In the genomic region with DNA sequence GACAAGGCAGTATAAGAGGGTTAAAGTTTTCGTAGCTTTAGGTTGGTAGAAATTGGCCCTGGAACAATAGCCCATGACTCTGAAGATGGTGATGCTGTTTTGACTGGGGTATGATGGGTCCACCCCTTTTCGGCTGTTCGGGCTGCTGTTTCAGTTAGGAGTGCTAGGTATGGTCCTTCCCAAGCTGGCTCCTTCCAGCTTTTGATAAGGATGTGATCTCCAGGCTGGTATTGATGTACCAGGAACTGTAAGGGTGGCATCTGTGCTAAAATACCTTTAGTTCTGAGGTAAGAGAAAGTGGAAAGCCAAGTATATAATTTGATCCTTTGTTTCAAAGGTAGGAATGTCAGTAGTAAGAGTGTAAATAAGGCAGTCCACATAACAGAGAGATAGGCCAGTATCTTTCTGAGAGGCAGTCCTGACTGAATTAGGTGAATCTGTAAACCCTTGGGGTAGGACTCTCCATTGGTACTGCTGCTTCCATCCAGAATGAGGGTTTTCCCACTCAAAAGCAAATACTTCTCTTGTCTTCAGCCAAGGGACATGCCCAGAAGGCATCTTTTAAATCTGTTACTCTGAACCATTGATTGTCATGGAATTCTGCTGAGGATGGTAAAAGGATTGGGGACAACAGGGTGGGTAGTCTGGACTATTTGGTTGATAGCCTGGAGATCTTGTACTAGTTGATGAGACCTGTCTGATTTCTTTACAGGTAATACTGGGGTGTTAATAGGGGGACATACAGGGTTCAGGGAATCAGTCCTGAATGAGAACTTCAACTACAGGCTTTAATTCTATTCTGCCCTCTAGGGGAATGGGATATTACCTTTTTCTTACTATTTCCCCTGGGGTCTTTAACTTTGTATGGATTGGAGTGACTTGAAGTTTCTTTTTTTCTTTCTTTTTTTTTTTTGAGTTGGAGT, we compare ENCODE assay signal across 9 cellular contexts. TPM values are rescaled to one million over a fixed set of nuclear protein-coding genes. Genes with fewer than 3 reads are reported as not detected.
DNase-seq lines count a peak whose midpoint lies in the region; TF ChIP-seq lines count a peak whose summit lies in the region.
"Had no signal": no experiment of that assay in that cellular context is flagged by ENCODE, and none has a peak within 500 bp of the region (broad histone marks: within the 10 kb centered on the region; RNA-seq: fewer than 3 reads in every experiment).

No MANE protein-coding gene starts in this region.

- peaks cover 97% of the 10 kb centered on the region for H3K36me3 ChIP-seq in skeletal muscle satellite cell (ENCODE audit: insufficient read depth, low read length)

- peak overlapping the region; percentile 81 for H3K4me3 ChIP-seq in skeletal muscle satellite cell (ENCODE audit: low read length)

- H3K9me3 ChIP-seq in skeletal muscle satellite cell (replicated peaks; ENCODE audit: low read length), result peaks cover 25% of the 10 kb centered on the region

- peaks cover 70% of the 10 kb centered on the region for H3K9me3 Mint-ChIP-seq in activated CD4-positive, alpha-beta T cell treated with anti-CD3 and anti-CD28 coated beads, Interleukin-2, amount 10 ng/mL, durations not matched to agents 7 days and 5 days
- H3K9me3 Mint-ChIP-seq in endothelial cell (ENCODE audit: unreplicated experiment), result peaks cover 39% of the 10 kb centered on the region

- H3K27me3 ChIP-seq in skeletal muscle satellite cell (ENCODE audit: control insufficient read depth, insufficient read depth, low read length), result no peaks in the 10 kb centered on the region

- POLR2A ChIA-PET in activated CD4-positive, alpha-beta T cell treated with anti-CD3 and anti-CD28 coated beads, Interleukin-2, amount 10 ng/mL, durations not matched to agents 7 days and 5 days (lab: Charles Lee), result no interaction called here

- TF ChIP-seq CTCF in endothelial cell (IDR thresholded peaks at IDR 0.05; ENCODE audit: unreplicated experiment), result no peak

- H3K36me3 Mint-ChIP-seq in activated CD4-positive, alpha-beta T cell treated with anti-CD3 and anti-CD28 coated beads, Interleukin-2, amount 10 ng/mL, durations not matched to agents 7 days and 5 days (ENCODE audit: low read depth), result peaks cover 100% of the 10 kb centered on the region
- H3K36me3 Mint-ChIP-seq in endothelial cell (ENCODE audit: low read depth, unreplicated experiment), result peaks cover 99% of the 10 kb centered on the region

- CTCF ChIA-PET in activated CD4-positive, alpha-beta T cell treated with anti-CD3 and anti-CD28 coated beads, Interleukin-2, amount 10 ng/mL, durations not matched to agents 7 days and 5 days (lab: Charles Lee), result interaction anchor here (0.6 kb wide), 1 partner anchor 214 kb away, joined by 3 read pairs; no protein-coding TSS in a partner anchor

- peak overlapping the region; percentile 20 for H3K4me3 Mint-ChIP-seq in activated CD4-positive, alpha-beta T cell treated with anti-CD3 and anti-CD28 coated beads, Interleukin-2, amount 10 ng/mL, durations not matched to agents 7 days and 5 days
- H3K4me3 Mint-ChIP-seq in endothelial cell (ENCODE audit: unreplicated experiment), result peak overlapping the region; percentile 99

- H3K9ac ChIP-seq in skeletal muscle satellite cell (ENCODE audit: low read depth, low read length), result no peak overlapping the region

- peaks cover 60% of the 10 kb centered on the region for H3K4me1 ChIP-seq in skeletal muscle satellite cell (ENCODE audit: control insufficient read depth, insufficient read depth, low read length)

- no peak for DNase-seq in activated CD4-positive, alpha-beta T cell treated with anti-CD3 and anti-CD28 coated beads, Interleukin-2, amount 10 ng/mL, durations not matched to agents 7 days and 5 days
- no peak for DNase-seq in activated CD4-positive, alpha-beta T cell treated with anti-CD3 and anti-CD28 coated beads for 1 hour
- DNase-seq in endothelial cell (ENCODE audit: low spot score) (no peak), D341Med (ENCODE audit: low spot score) (no peak), NCI-H2171 treated with DMSO at 0.1 percent for 48 hours (lab: John Stamatoyannopoulos, UW) (no peak)
- DNase-seq in stimulated activated naive CD4-positive, alpha-beta T cell treated with Interleukin-2 at 50 U/mL for 16 hours (lab: John Stamatoyannopoulos, UW), result no peak
- DNase-seq: SHP77 treated with DMSO at 0.1 percent for 48 hours had no signal

- H3K4me2 ChIP-seq in skeletal muscle satellite cell (ENCODE audit: low read length), result peak overlapping the region; percentile 74

- peak overlapping the region; percentile 31 for H3K27ac Mint-ChIP-seq in activated CD4-positive, alpha-beta T cell treated with anti-CD3 and anti-CD28 coated beads, Interleukin-2, amount 10 ng/mL, durations not matched to agents 7 days and 5 days
- peak overlapping the region; percentile 30 for H3K27ac Mint-ChIP-seq in endothelial cell (ENCODE audit: unreplicated experiment)

- no peaks in the 10 kb centered on the region for H3K27me3 Mint-ChIP-seq in activated CD4-positive, alpha-beta T cell treated with anti-CD3 and anti-CD28 coated beads, Interleukin-2, amount 10 ng/mL, durations not matched to agents 7 days and 5 days
- H3K27me3 Mint-ChIP-seq in endothelial cell (ENCODE audit: unreplicated experiment), result peaks cover 23% of the 10 kb centered on the region

- H3K4me1 Mint-ChIP-seq in activated CD4-positive, alpha-beta T cell treated with anti-CD3 and anti-CD28 coated beads, Interleukin-2, amount 10 ng/mL, durations not matched to agents 7 days and 5 days, result peaks cover 84% of the 10 kb centered on the region
- peaks cover 59% of the 10 kb centered on the region for H3K4me1 Mint-ChIP-seq in endothelial cell (ENCODE audit: unreplicated experiment)

TF ChIP-seq in PFSK-1, 5 proteins besides CTCF, POLR2A, EP300 and RAD21:
- no peak for TF ChIP-seq TAF1 (IDR thresholded peaks at IDR 0.05; ENCODE audit: borderline replicate concordance, insufficient read depth, low read length)
- no peak for TF ChIP-seq SIN3A (IDR thresholded peaks at IDR 0.05; ENCODE audit: borderline replicate concordance, insufficient read depth, low read length)
- peak; percentile 76 for TF ChIP-seq POLR2AphosphoS5 (IDR thresholded peaks at IDR 0.05; ENCODE audit: low read depth, low read length)
- no peak for TF ChIP-seq FOXP2 (optimal IDR thresholded peaks at IDR 0.05; ENCODE audit: borderline replicate concordance, extremely low read depth, extremely low read length, insufficient read depth)

RNA-seq across cellular contexts. Expression of gene ZNFX1, which starts 6.1 kb away (rescaled TPM):
- 10 to 100 TPM; 79.7 to 85.3 TPM for total RNA-seq in activated CD4-positive, alpha-beta T cell treated with anti-CD3 and anti-CD28 coated beads, Interleukin-2, amount 10 ng/mL, durations not matched to agents 7 days and 5 days
- polyA plus RNA-seq in PFSK-1 (2012; ENCODE audit: insufficient read length, low read depth), result 10.3 TPM
- 25.0 TPM for total RNA-seq in endothelial cell (ENCODE audit: unreplicated experiment)
- total RNA-seq in skeletal muscle satellite cell (2012; rRNA removed), result 34.5 and 35.2 TPM in 2 replicates
